In genomic region chr1:226763741-226764264, GRCh38 we compare ENCODE assay signal across 9 cellular contexts.
DNase-seq lines count a peak whose midpoint lies in the region.
"Had no signal": no experiment of that assay in that cellular context is flagged by ENCODE, and none has a peak within 500 bp of the region (broad histone marks: within the 10 kb centered on the region; RNA-seq: fewer than 3 reads in every experiment).

No MANE protein-coding gene starts in this region.

- H3K27me3 ChIP-seq in HUES6 (ENCODE audit: control insufficient read depth, insufficient read depth, low read length): no peaks in the 10 kb centered on the region
- H3K27me3 ChIP-seq: Peyer's patch had no signal

- H3K4me3 ChIP-seq in HUES6 (ENCODE audit: low read depth, low read length): no peak overlapping the region
- H3K4me3 ChIP-seq: Peyer's patch had no signal

- H3K4me3 Mint-ChIP-seq in activated naive CD8-positive, alpha-beta T cell: no peak overlapping the region

- H3K9me3 Mint-ChIP-seq in activated naive CD8-positive, alpha-beta T cell (ENCODE audit: low read depth): no peaks in the 10 kb centered on the region

- peak overlapping the region; percentile 56; the same call in 1 of the 2 replicates for H3K27ac ChIP-seq in HUES6 (ENCODE audit: low read depth, low read length)
- H3K27ac ChIP-seq: Peyer's patch had no signal

- H3K27ac Mint-ChIP-seq in activated naive CD8-positive, alpha-beta T cell: peak overlapping the region; percentile 2

- peaks cover 19% of the 10 kb centered on the region for H3K4me1 Mint-ChIP-seq in activated naive CD8-positive, alpha-beta T cell (ENCODE audit: low read depth)

- H3K27me3 Mint-ChIP-seq in activated naive CD8-positive, alpha-beta T cell: peaks cover 1% of the 10 kb centered on the region

- H3K9me3 ChIP-seq in HUES6 (ENCODE audit: control insufficient read depth, insufficient read depth, low read depth, low read length): no peaks in the 10 kb centered on the region
- H3K9me3 ChIP-seq: Peyer's patch had no signal

- H3K36me3 Mint-ChIP-seq in activated naive CD8-positive, alpha-beta T cell: no peaks in the 10 kb centered on the region

- no peaks in the 10 kb centered on the region for H3K36me3 ChIP-seq in HUES6 (ENCODE audit: control insufficient read depth, insufficient read depth, low read length)
- H3K36me3 ChIP-seq: Peyer's patch had no signal

- H3K4me1 ChIP-seq in HUES6 (ENCODE audit: control insufficient read depth, insufficient read depth, low read length): peaks cover 32% of the 10 kb centered on the region
- H3K4me1 ChIP-seq: Peyer's patch had no signal

- peak overlapping the region; percentile 15 for H3K9ac ChIP-seq in HUES6 (ENCODE audit: low read length)

- DNase-seq in EH (ENCODE audit: low read depth) (peak; percentile 96), left kidney (ENCODE audit: low read depth, low spot score) (peak; percentile 60), NOMO-1 treated with dmso at 0.1 percent for 144 hours (lab: John Stamatoyannopoulos, UW; ENCODE audit: unreplicated experiment) (no peak), SW 1271 (lab: John Stamatoyannopoulos, UW) (no peak), SIG-M5 treated with dmso at 0.1 percent for 504 hours (lab: John Stamatoyannopoulos, UW; ENCODE audit: unreplicated experiment) (no peak), NCI-H187 treated with DMSO at 0.1 percent for 48 hours (lab: John Stamatoyannopoulos, UW) (no peak)

Comparison
In these comparisons a context has a peak if more than half of its experiments do, and no peak if none do; other contexts are left out.
1. DNase-seq: peak in EH (single experiment) and left kidney (single experiment); none in NOMO-1 treated with dmso at 0.1 percent for 144 hours (single experiment), SW 1271 (0 of 2), SIG-M5 treated with dmso at 0.1 percent for 504 hours (single experiment) and NCI-H187 treated with DMSO at 0.1 percent for 48 hours (single experiment).